ENCODE assay signal across 8 cellular contexts in the genomic region with DNA sequence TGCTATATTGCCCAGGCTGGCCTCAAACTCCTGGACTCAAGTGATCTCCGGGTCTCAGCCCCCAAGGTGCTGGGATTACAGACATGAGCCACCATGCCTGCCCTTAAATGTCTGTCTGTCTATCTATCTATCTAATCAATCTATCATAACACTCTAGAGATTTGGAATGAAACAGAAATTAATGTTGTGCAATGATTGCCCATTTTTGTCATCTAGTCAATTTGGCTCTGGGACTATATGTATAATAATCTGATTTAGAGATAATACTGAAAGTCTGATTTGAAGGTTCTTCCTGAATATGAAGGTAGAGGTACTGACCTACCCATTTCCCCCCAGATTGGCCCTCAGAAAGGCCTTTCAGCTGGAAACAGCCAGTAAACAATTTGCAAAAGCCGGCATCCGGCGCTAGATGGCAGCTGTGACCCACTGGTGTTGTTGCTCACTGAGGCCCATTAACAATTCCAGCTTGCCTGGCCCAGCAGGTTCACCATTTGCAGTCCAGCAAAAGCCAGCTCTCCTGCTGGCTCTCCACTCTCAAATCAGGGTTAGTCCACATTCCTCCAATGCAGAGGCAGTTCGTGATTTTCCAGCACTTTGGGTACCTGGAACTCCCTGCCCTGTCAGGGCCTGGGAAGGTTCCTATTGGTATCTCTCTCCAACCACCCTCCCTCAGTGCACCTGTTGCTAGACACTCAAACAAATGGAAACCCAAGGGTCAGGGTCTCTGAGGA.
A peak's percentile ranks its signal among the peaks of the same experiment; 100 is the strongest.
DNase-seq lines count a peak whose midpoint lies in the region; ATAC-seq lines count a peak whose summit lies in the region.

No MANE protein-coding gene starts in this region.

- DNase-seq in AML-193 (lab: John Stamatoyannopoulos, UW), result peak; percentile 44 to 57
- DNase-seq in NCI-H1417 (lab: John Stamatoyannopoulos, UW), result peak; percentile 39 to 86 (median 68)
- DNase-seq in UCSD-AML1 (lab: John Stamatoyannopoulos, UW; ENCODE audit: unreplicated experiment), result peak; percentile 72
- DNase-seq in brain pericyte (ENCODE audit: low read depth, low spot score), result peak; percentile 50
- DNase-seq in iPS-NIHi7 (ENCODE audit: extremely low spot score), result peak; percentile 90
- DNase-seq in stimulated activated CD4-positive, alpha-beta T cell treated with anti-CD3 and anti-CD28 coated beads, Interleukin-12 subunit alpha, Interleukin-12 subunit beta, amount 100 ng/mL, for 4 hours, result peak; percentile 56

- peak; percentile 35 for ATAC-seq in GM19468 (IDR thresholded peaks at IDR 0.05; ENCODE audit: extremely low read depth, unreplicated experiment)
- ATAC-seq in HG02981 (IDR thresholded peaks at IDR 0.05; ENCODE audit: unreplicated experiment), result no peak
